ENCODE assay signal across 11 cellular contexts in the genomic region with DNA sequence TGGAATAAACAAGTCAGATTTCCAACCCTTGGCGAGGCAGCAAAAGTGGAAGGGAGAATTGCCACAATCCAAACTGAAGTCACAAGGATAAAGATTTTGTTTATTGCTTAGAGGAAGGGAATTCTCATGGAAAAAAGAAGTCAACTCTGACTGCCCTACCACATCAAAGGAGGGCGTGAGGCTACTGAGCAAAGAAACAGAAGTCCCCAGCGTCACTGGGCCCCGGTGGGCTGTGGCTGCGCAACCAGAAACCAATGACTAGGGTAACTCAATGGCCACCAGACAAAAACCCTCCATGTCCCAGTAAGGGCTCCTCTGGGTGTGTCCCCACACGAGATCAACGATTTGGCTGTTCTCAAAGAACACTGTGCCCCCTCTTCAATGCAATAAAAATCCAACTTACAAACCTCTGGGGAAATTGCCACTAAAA.
DNase-seq lines count a peak whose midpoint lies in the region; ATAC-seq and TF ChIP-seq lines count a peak whose summit lies in the region.
"Had no signal": no experiment of that assay in that cellular context is flagged by ENCODE, and none has a peak within 500 bp of the region (broad histone marks: within the 10 kb centered on the region; RNA-seq: fewer than 3 reads in every experiment).

No MANE protein-coding gene starts in this region.

- POLR2A ChIA-PET in CD8-positive, alpha-beta T cell (lab: Charles Lee) = no interaction called here

- H3K4me1 Mint-ChIP-seq in CD8-positive, alpha-beta T cell (ENCODE audit: low read depth) = peaks cover 72% of the 10 kb centered on the region

- WGBS in adrenal gland, 4 donors = 74 to 89% (median 83%) methylated on average over 4 to 7 of the region's 7 CpGs

- H3K9me3 Mint-ChIP-seq in CD8-positive, alpha-beta T cell = no peaks in the 10 kb centered on the region

- no peaks in the 10 kb centered on the region for H3K27me3 Mint-ChIP-seq in CD8-positive, alpha-beta T cell (ENCODE audit: low read depth)
- H3K27me3 Mint-ChIP-seq: activated CD4-positive, alpha-beta T cell treated with anti-CD3 and anti-CD28 coated beads for 36 hours had no signal

- intact Hi-C loops in CD8-positive, alpha-beta T cell (cut with DNase I, micrococcal nuclease) = no loop called here
- intact Hi-C loops in adrenal gland (cut with DNase I) = no loop called here
- intact Hi-C loops in left lung (cut with DNase I) = no loop called here

- peak overlapping the region; percentile 73 for H3K4me2 ChIP-seq in skeletal muscle satellite cell (ENCODE audit: low read length)

- peaks cover 2% of the 10 kb centered on the region for H3K4me1 ChIP-seq in CD8-positive, alpha-beta T cell (ENCODE audit: insufficient read depth, low read length)
- peaks cover 17 to 27% of the 10 kb centered on the region in 2 donors for H3K4me1 ChIP-seq in adrenal gland (replicated peaks in 1 of 2)
- H3K4me1 ChIP-seq in left lung = peaks cover 0 to 33% of the 10 kb centered on the region in 2 donors
- peaks cover 19% of the 10 kb centered on the region for H3K4me1 ChIP-seq in skeletal muscle satellite cell (ENCODE audit: control insufficient read depth, insufficient read depth, low read length)

- no peak for DNase-seq in CD8-positive, alpha-beta T cell
- DNase-seq in adrenal gland (no peak), left lung (no peak), cerebellum (ENCODE audit: low spot score) (no peak), NCI-H748 (lab: John Stamatoyannopoulos, UW; ENCODE audit: unreplicated experiment) (no peak), GDM1 (lab: John Stamatoyannopoulos, UW) (no peak)
- DNase-seq: activated CD4-positive, alpha-beta T cell treated with anti-CD3 and anti-CD28 coated beads for 36 hours; DMS79; NCI-H187 treated with DMSO at 0.1 percent for 48 hours had no signal

- H3K27me3 ChIP-seq in CD8-positive, alpha-beta T cell (ENCODE audit: insufficient read depth, low read length) = no peaks in the 10 kb centered on the region
- H3K27me3 ChIP-seq in adrenal gland (no peaks in the 10 kb centered on the region), left lung (no peaks in the 10 kb centered on the region), skeletal muscle satellite cell (ENCODE audit: control insufficient read depth, insufficient read depth, low read length) (no peaks in the 10 kb centered on the region)

- CTCF ChIA-PET in CD8-positive, alpha-beta T cell (lab: Charles Lee) = interaction anchor here (1.4 kb wide), 1 partner anchor 12 kb away, joined by 3 read pairs; no protein-coding TSS in a partner anchor

- H3K36me3 Mint-ChIP-seq in CD8-positive, alpha-beta T cell = peaks cover 43% of the 10 kb centered on the region

- no peak for ATAC-seq in CD8-positive, alpha-beta T cell
- ATAC-seq in left lung (peak; percentile 62), GM19463 (IDR thresholded peaks at IDR 0.05; ENCODE audit: unreplicated experiment) (no peak)
- ATAC-seq: activated CD4-positive, alpha-beta T cell treated with anti-CD3 and anti-CD28 coated beads for 36 hours had no signal

- peak overlapping the region; percentile 77 for H3K27ac Mint-ChIP-seq in CD8-positive, alpha-beta T cell
- H3K27ac Mint-ChIP-seq: activated CD4-positive, alpha-beta T cell treated with anti-CD3 and anti-CD28 coated beads for 36 hours had no signal

- H3K4me3 ChIP-seq in CD8-positive, alpha-beta T cell (ENCODE audit: low read depth, low read length) = no peak overlapping the region
- no peak overlapping the region for H3K4me3 ChIP-seq in adrenal gland
- H3K4me3 ChIP-seq in left lung = no peak overlapping the region
- H3K4me3 ChIP-seq in skeletal muscle satellite cell (ENCODE audit: low read length) = peak overlapping the region; percentile 31

- no peak overlapping the region for H3K4me3 Mint-ChIP-seq in CD8-positive, alpha-beta T cell
- H3K4me3 Mint-ChIP-seq: activated CD4-positive, alpha-beta T cell treated with anti-CD3 and anti-CD28 coated beads for 36 hours had no signal

- no peaks in the 10 kb centered on the region for H3K9me3 ChIP-seq in CD8-positive, alpha-beta T cell (ENCODE audit: low read length)
- H3K9me3 ChIP-seq in adrenal gland (replicated peaks in 1 of 3) = no peaks in the 10 kb centered on the region
- no peaks in the 10 kb centered on the region for H3K9me3 ChIP-seq in left lung
- no peaks in the 10 kb centered on the region for H3K9me3 ChIP-seq in skeletal muscle satellite cell (replicated peaks; ENCODE audit: low read length)

- no peak for TF ChIP-seq POLR2A in adrenal gland (IDR thresholded peaks at IDR 0.05)

- no peak overlapping the region for H3K27ac ChIP-seq in CD8-positive, alpha-beta T cell (ENCODE audit: low read depth, low read length)
- H3K27ac ChIP-seq in adrenal gland (peak overlapping the region; percentile 21 to 74 (median 55)), left lung (peak overlapping the region; percentile 59 to 77)

- no peak overlapping the region for H3K9ac ChIP-seq in skeletal muscle satellite cell (ENCODE audit: low read depth, low read length)

- no peaks in the 10 kb centered on the region for H3K36me3 ChIP-seq in CD8-positive, alpha-beta T cell (ENCODE audit: insufficient read depth, low read length)
- peaks cover 0 to 6% of the 10 kb centered on the region in 2 donors for H3K36me3 ChIP-seq in adrenal gland (replicated peaks in 1 of 2)
- peaks cover 0 to 14% of the 10 kb centered on the region in 2 donors for H3K36me3 ChIP-seq in left lung
- peaks cover 9% of the 10 kb centered on the region for H3K36me3 ChIP-seq in skeletal muscle satellite cell (ENCODE audit: insufficient read depth, low read length)

- no peak for TF ChIP-seq CTCF in CD8-positive, alpha-beta T cell (IDR thresholded peaks at IDR 0.05)
- TF ChIP-seq CTCF in adrenal gland (IDR thresholded peaks at IDR 0.05) = no peak
- TF ChIP-seq CTCF in left lung (IDR thresholded peaks at IDR 0.05) = no peak
